ENCODE assay signal across 8 cellular contexts in the genomic region with DNA sequence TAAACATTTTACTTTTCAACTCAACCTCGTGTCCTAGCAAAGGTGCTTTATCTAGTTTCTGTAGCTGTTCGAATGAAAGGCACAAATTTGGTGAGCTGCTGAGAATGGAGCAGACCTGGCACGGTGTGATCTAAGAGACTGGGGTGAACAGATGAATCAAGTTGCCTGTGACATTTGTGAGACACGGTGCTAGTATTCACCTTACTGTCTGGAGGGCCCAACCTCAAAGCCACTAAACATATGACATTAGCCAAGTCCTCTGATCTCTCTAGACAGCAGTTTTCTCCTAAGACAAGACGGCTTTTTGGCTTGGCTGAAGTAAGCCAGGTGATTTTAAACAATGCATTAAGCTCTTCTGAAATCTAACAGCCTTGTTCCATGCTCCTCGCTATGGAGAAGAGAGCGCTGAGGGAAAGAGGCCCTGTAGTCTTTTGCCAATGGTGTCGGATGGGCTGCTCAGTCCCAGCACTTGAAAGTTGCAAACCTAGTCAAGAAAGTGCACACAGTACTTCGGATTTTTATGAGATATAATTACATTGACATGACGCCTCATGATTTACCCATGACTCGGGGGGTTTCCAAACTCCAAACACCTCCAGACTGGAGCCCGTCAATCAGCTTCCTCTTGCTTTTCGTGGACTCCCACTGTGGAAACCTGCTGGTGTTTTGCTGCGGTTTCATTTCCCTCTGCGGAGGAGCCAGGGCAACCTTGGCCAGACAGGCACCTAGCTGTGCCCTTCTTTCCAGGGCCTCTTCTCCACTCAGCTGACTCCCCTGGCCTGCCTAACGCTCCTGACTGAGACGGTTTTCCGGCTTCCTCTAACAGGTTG. TPM values are rescaled to one million over a fixed set of nuclear protein-coding genes. Genes with fewer than 3 reads are reported as not detected.
DNase-seq lines count a peak whose midpoint lies in the region; ATAC-seq and TF ChIP-seq lines count a peak whose summit lies in the region.

No MANE protein-coding gene starts in this region.

- H3K4me1 Mint-ChIP-seq in CD4-positive, alpha-beta T cell (ENCODE audit: low read depth), result peaks cover 32% of the 10 kb centered on the region
- H3K4me1 Mint-ChIP-seq in dendritic cell treated with granulocyte-macrophage colony-stimulating factor and Interleukin-4, amounts not matched to agents 40 ng/mL and 50 ng/mL, for 4 days (ENCODE audit: low read depth), result peaks cover 39% of the 10 kb centered on the region
- peaks cover 18 to 40% (median 30%) of the 10 kb centered on the region in 3 donors for H3K4me1 Mint-ChIP-seq in naive B cell

- peak overlapping the region; percentile 98 for H3K4me3 Mint-ChIP-seq in CD4-positive, alpha-beta T cell
- peak overlapping the region; percentile 92 for H3K4me3 Mint-ChIP-seq in dendritic cell treated with granulocyte-macrophage colony-stimulating factor and Interleukin-4, amounts not matched to agents 40 ng/mL and 50 ng/mL, for 4 days
- peak overlapping the region; percentile 85 to 97 (median 95) for H3K4me3 Mint-ChIP-seq in naive B cell

- peak in 7 of 10 experiments; percentile 9 to 52 (median 26) for DNase-seq in CD4-positive, alpha-beta T cell
- DNase-seq in RPMI8226 (peak; percentile 58), naive B cell (peak; percentile 85), vagina (ENCODE audit: extremely low spot score in 2 of 2) (no peak), medulla oblongata (ENCODE audit: extremely low spot score) (no peak)

- H3K9me3 ChIP-seq in CD4-positive, alpha-beta T cell (ENCODE audit: control insufficient read depth, low read length), result no peaks in the 10 kb centered on the region
- no peaks in the 10 kb centered on the region for H3K9me3 ChIP-seq in vagina

- H3K27me3 Mint-ChIP-seq in CD4-positive, alpha-beta T cell, result no peaks in the 10 kb centered on the region
- no peaks in the 10 kb centered on the region for H3K27me3 Mint-ChIP-seq in dendritic cell treated with granulocyte-macrophage colony-stimulating factor and Interleukin-4, amounts not matched to agents 40 ng/mL and 50 ng/mL, for 4 days
- no peaks in the 10 kb centered on the region for H3K27me3 Mint-ChIP-seq in naive B cell

- H3K36me3 ChIP-seq in vagina, result no peaks in the 10 kb centered on the region

- peaks cover 27% of the 10 kb centered on the region for H3K4me1 ChIP-seq in vagina

- peak overlapping the region; percentile 93 to 94 for H3K4me3 ChIP-seq in vagina

- H3K27me3 ChIP-seq in CD4-positive, alpha-beta T cell (ENCODE audit: control insufficient read depth, insufficient read depth, low read length), result no peaks in the 10 kb centered on the region
- no peaks in the 10 kb centered on the region for H3K27me3 ChIP-seq in vagina

- POLR2A ChIA-PET in CD4-positive, alpha-beta T cell (lab: Charles Lee), result interaction anchor here (1.0 to 4.3 kb wide), 8 partner anchors 52 to 729 kb away, joined by 3 to 27 read pairs (median 3); partner anchors contain the start of genes AXDND1 and SOAT1

- no peaks in the 10 kb centered on the region for H3K9me3 Mint-ChIP-seq in CD4-positive, alpha-beta T cell
- no peaks in the 10 kb centered on the region for H3K9me3 Mint-ChIP-seq in dendritic cell treated with granulocyte-macrophage colony-stimulating factor and Interleukin-4, amounts not matched to agents 40 ng/mL and 50 ng/mL, for 4 days
- no peaks in the 10 kb centered on the region for H3K9me3 Mint-ChIP-seq in naive B cell

- TF ChIP-seq CTCF in CD4-positive, alpha-beta T cell (IDR thresholded peaks at IDR 0.05), result no peak
- TF ChIP-seq CTCF in vagina (IDR thresholded peaks at IDR 0.05), result no peak

- TF ChIP-seq POLR2A in vagina (IDR thresholded peaks at IDR 0.05), result no peak

- peak overlapping the region; percentile 68 for H3K27ac ChIP-seq in CD4-positive, alpha-beta T cell (ENCODE audit: low read depth, low read length)
- H3K27ac ChIP-seq in vagina, result peak overlapping the region; percentile 75

- H3K27ac Mint-ChIP-seq in CD4-positive, alpha-beta T cell, result peak overlapping the region; percentile 92
- peak overlapping the region; percentile 89 for H3K27ac Mint-ChIP-seq in dendritic cell treated with granulocyte-macrophage colony-stimulating factor and Interleukin-4, amounts not matched to agents 40 ng/mL and 50 ng/mL, for 4 days
- H3K27ac Mint-ChIP-seq in naive B cell, result peak overlapping the region; percentile 98 to 100 (median 99)

- intact Hi-C loops in CD4-positive, alpha-beta T cell (cut with DNase I, micrococcal nuclease), result loop anchor here (1.0 to 5.0 kb wide), 12 partner anchors 41 to 731 kb away; partner anchors contain the start of genes FAM20B (in 1 of the 2) and SOAT1 (in 1 of the 2)
- intact Hi-C loops in dendritic cell treated with granulocyte-macrophage colony-stimulating factor and Interleukin-4, amounts not matched to agents 40 ng/mL and 50 ng/mL, for 4 days (cut with micrococcal nuclease), result loop anchor here (2.0 to 5.0 kb wide), 3 partner anchors 111 to 539 kb away; no protein-coding TSS in a partner anchor
- intact Hi-C loops in vagina (cut with DNase I), result no loop called here

- peaks cover 12% of the 10 kb centered on the region for H3K36me3 Mint-ChIP-seq in CD4-positive, alpha-beta T cell (ENCODE audit: low read depth)
- H3K36me3 Mint-ChIP-seq in dendritic cell treated with granulocyte-macrophage colony-stimulating factor and Interleukin-4, amounts not matched to agents 40 ng/mL and 50 ng/mL, for 4 days (ENCODE audit: low read depth), result peaks cover 40% of the 10 kb centered on the region
- no peaks in the 10 kb centered on the region for H3K36me3 Mint-ChIP-seq in naive B cell

- peak; percentile 72 for ATAC-seq in CD4-positive, alpha-beta T cell (ENCODE audit: poor library complexity)
- ATAC-seq in GM21576 (IDR thresholded peaks at IDR 0.05; ENCODE audit: unreplicated experiment) (peak; percentile 21), naive B cell (ENCODE audit: low read depth in 2 of 2) (peak; percentile 50 to 61), GM21786 (IDR thresholded peaks at IDR 0.05; ENCODE audit: unreplicated experiment) (no peak)

- CTCF ChIA-PET in CD4-positive, alpha-beta T cell (lab: Charles Lee), result interaction anchor here (0.7 to 1.6 kb wide), 4 partner anchors 78 to 734 kb away, joined by 3 to 7 read pairs (median 4); no protein-coding TSS in a partner anchor

RNA-seq across cellular contexts. Expression of gene TOR3A, which starts 0.8 kb away (rescaled TPM):
- total RNA-seq in CD4-positive, alpha-beta T cell, result 10 to 100 TPM; 17.2 TPM
- 10 to 100 TPM; 54.6 to 75.3 (median 59.3) TPM for polyA plus RNA-seq in naive B cell (ENCODE audit: low read depth in 6 of 6)
- 20.4 TPM for total RNA-seq in vagina

RNA-seq across cellular contexts. Expression of gene FAM20B, which starts 55.4 kb away (rescaled TPM):
- 10 to 100 TPM; 12.1 to 12.9 TPM for total RNA-seq in CD4-positive, alpha-beta T cell
- 10 to 100 TPM in 2 of 6 donors, 1 to 10 TPM in 4; 6.2 to 13.2 (median 8.6) TPM for polyA plus RNA-seq in naive B cell (ENCODE audit: low read depth in 6 of 6)
- total RNA-seq in vagina, result 19.4 TPM

Comparison
In these comparisons a context has a peak if more than half of its experiments do, and no peak if none do; other contexts are left out.
1. DNase-seq: peak in CD4-positive, alpha-beta T cell (7 of 10), RPMI8226 (single experiment) and naive B cell (single experiment); none in vagina (0 of 2) and medulla oblongata (single experiment).
2. Peak in every context shown above with its lines, with median percentiles within 50 percentile points of each other: H3K27ac Mint-ChIP-seq and H3K4me3 Mint-ChIP-seq.